21 cellular contexts compared by ENCODE assay signal in genomic region chr19:50230379-50231351, GRCh38. TPM values are rescaled to one million over a fixed set of nuclear protein-coding genes. Genes with fewer than 3 reads are reported as not detected.
DNase-seq lines count a peak whose midpoint lies in the region; ATAC-seq and TF ChIP-seq lines count a peak whose summit lies in the region.
"Had no signal": no experiment of that assay in that cellular context is flagged by ENCODE, and none has a peak within 500 bp of the region (broad histone marks: within the 10 kb centered on the region; RNA-seq: fewer than 3 reads in every experiment).

No MANE protein-coding gene starts in this region.

- H3K27ac ChIP-seq in Panc1 (ENCODE audit: low read length) (no peak overlapping the region), gastroesophageal sphincter (no peak overlapping the region)
- H3K27ac ChIP-seq: C4-2B, cardiac muscle cell, parathyroid adenoma, tibial artery had no signal

- DNase-seq in GM13977 (ENCODE audit: low spot score), result no peak
- DNase-seq in Panc1 (ENCODE audit: low read depth, low spot score), result no peak
- no peak for DNase-seq in retinal pigment epithelial cell (ENCODE audit: low read depth)
- DNase-seq in NCI-H2081 (lab: John Stamatoyannopoulos, UW), result no peak
- DNase-seq in NCI-H1105 (lab: John Stamatoyannopoulos, UW), result no peak
- DNase-seq: activated CD8-positive, alpha-beta T cell treated with anti-CD3 and anti-CD28 coated beads, Interleukin-2, amount 10 ng/mL, durations not matched to agents 7 days and 5 days; effector CD8-positive, alpha-beta T cell; left cardiac atrium; NCI-H187 treated with DMSO at 0.1 percent for 48 hours; NCI-H524 treated with DMSO at 0.1 percent for 48 hours; OCI-M1; tibial artery had no signal

- no peak overlapping the region for H3K4me3 ChIP-seq in Panc1 (ENCODE audit: low read depth in 2 of 2, low read length in 2 of 2)
- peak overlapping the region; percentile 9; the same call in 1 of the 2 replicates for H3K4me3 ChIP-seq in iPS-18c (ENCODE audit: insufficient read depth, low read depth, low read length)
- H3K4me3 ChIP-seq in retinal pigment epithelial cell (ENCODE audit: low read length), result no peak overlapping the region
- H3K4me3 ChIP-seq in gastroesophageal sphincter, result no peak overlapping the region
- H3K4me3 ChIP-seq: cardiac muscle cell, GM12878, tibial artery had no signal

- 45 to 80% methylated on average over 2 of the region's 56 CpGs for WGBS in gastroesophageal sphincter (ENCODE audit: low coverage in 1 of 2), 2 donors

- TF ChIP-seq CTCF in GM13977 (IDR thresholded peaks at IDR 0.05; ENCODE audit: extremely low read depth, insufficient read depth, missing control alignments) (peak; percentile 5), Panc1 (IDR thresholded peaks at IDR 0.05) (no peak; the same call in 1 of the 2 replicates), retinal pigment epithelial cell (conservative IDR thresholded peaks at IDR 0.05; ENCODE audit: low read depth, low read length) (peak; percentile 8), gastroesophageal sphincter (IDR thresholded peaks at IDR 0.05) (no peak)

- BruUV-seq in Panc1 (replicated peaks; lab: Mats Ljungman, UMichigan), result no TSS peak

- intact Hi-C loops in Panc1 (cut with micrococcal nuclease; ENCODE audit: unreplicated experiment), result no loop called here

- CTCF ChIA-PET in Panc1 (lab: Charles Lee), result interaction anchor here (0.5 kb wide), 1 partner anchor 279 kb away, joined by 3 read pairs; no protein-coding TSS in a partner anchor

- TF ChIP-seq EP300 in gastroesophageal sphincter (IDR thresholded peaks at IDR 0.05), result no peak

- POLR2A ChIA-PET in Panc1 (lab: Charles Lee), result no interaction called here

- H3K36me3 ChIP-seq in Panc1 (ENCODE audit: control insufficient read depth, insufficient read depth, low read length) (no peaks in the 10 kb centered on the region), gastroesophageal sphincter (peaks cover 0 to 4% of the 10 kb centered on the region in 2 donors)
- H3K36me3 ChIP-seq: cardiac muscle cell had no signal

- no peak for TF ChIP-seq POLR2A in gastroesophageal sphincter (IDR thresholded peaks at IDR 0.05)

- H3K27me3 ChIP-seq in Panc1 (ENCODE audit: control insufficient read depth, insufficient read depth, low read length) (no peaks in the 10 kb centered on the region), gastroesophageal sphincter (peaks cover 53% of the 10 kb centered on the region)
- H3K27me3 ChIP-seq: cardiac muscle cell, tibial artery had no signal

- H3K9me3 ChIP-seq in Panc1 (ENCODE audit: control insufficient read depth, insufficient read depth, low read depth, low read length) (no peaks in the 10 kb centered on the region), iPS-18c (ENCODE audit: control insufficient read depth, insufficient read depth, low read length) (peaks cover 2% of the 10 kb centered on the region), gastroesophageal sphincter (no peaks in the 10 kb centered on the region)
- H3K9me3 ChIP-seq: tibial artery had no signal

- H3K4me1 ChIP-seq in Panc1 (ENCODE audit: control insufficient read depth, insufficient read depth, low read length) (no peaks in the 10 kb centered on the region), gastroesophageal sphincter (no peaks in the 10 kb centered on the region)
- H3K4me1 ChIP-seq: parathyroid adenoma, tibial artery had no signal

- in situ Hi-C loops in GM13977 (cut with MboI; ENCODE audit: low pct_unique_long_range_greater_than_20kb, low sequenced_read_pairs, unreplicated experiment) (no loop called here), Panc1 (cut with HindIII; ENCODE audit: low pct_unique_long_range_greater_than_20kb, low sequenced_read_pairs) (no loop called here)

- peak; percentile 37; the same call in 1 of the 2 replicates for ATAC-seq in Panc1
- ATAC-seq in gastroesophageal sphincter, result no peak
- ATAC-seq: activated CD8-positive, alpha-beta T cell treated with anti-CD3 and anti-CD28 coated beads, Interleukin-2, amount 10 ng/mL, durations not matched to agents 7 days and 5 days; GM12878; stimulated activated effector memory CD8-positive, alpha-beta T cell treated with anti-CD3 and anti-CD28 coated beads, Interleukin-12 subunit alpha, Interleukin-12 subunit beta, amount 100 ng/mL, for 72 hours had no signal

RNA-seq across cellular contexts. Expression of gene MYH14, which starts 27.2 kb away (rescaled TPM):
- total RNA-seq in Panc1 (2021; ENCODE audit: unreplicated experiment) (23.8 TPM), gastroesophageal sphincter (1 to 10 TPM; 3.5 to 10.0 (median 6.1) TPM)
- polyA plus RNA-seq in Panc1 (2012; ENCODE audit: insufficient read length), result 24.8 TPM
- total RNA-seq: activated CD8-positive, alpha-beta T cell treated with anti-CD3 and anti-CD28 coated beads, Interleukin-2, amount 10 ng/mL, durations not matched to agents 7 days and 5 days; fibroblast of lung; LHCN-M2 had no signal
- polyA plus RNA-seq: fibroblast of lung had no signal

Comparison
In these comparisons a context has a peak if more than half of its experiments do, and no peak if none do; other contexts are left out.
1. CTCF ChIP-seq: peak in GM13977 (single experiment) and retinal pigment epithelial cell (single experiment); none in Panc1 (single experiment) and gastroesophageal sphincter (0 of 4).